8 cellular contexts compared by ENCODE assay signal in genomic region chr15:41881925-41882688, GRCh38. TPM values are rescaled to one million over a fixed set of nuclear protein-coding genes. Genes with fewer than 3 reads are reported as not detected.
DNase-seq lines count a peak whose midpoint lies in the region; ATAC-seq and TF ChIP-seq lines count a peak whose summit lies in the region.

No MANE protein-coding gene starts in this region.

- H3K9me3 ChIP-seq in upper lobe of left lung (no peaks in the 10 kb centered on the region), Caco-2 (no peaks in the 10 kb centered on the region), Karpas-422 (ENCODE audit: low read length) (no peaks in the 10 kb centered on the region)

- peak; percentile 46 to 53 for ATAC-seq in activated T-cell treated with anti-CD3 and anti-CD28 coated beads, Interleukin-2, amount 50 U/mL, for 4 hours
- peak; percentile 31 for ATAC-seq in esophagus mucosa
- ATAC-seq in upper lobe of left lung (ENCODE audit: low FRiP score in 2 of 2) = peak in 1 of 2 donors; percentile 30
- ATAC-seq in GM19035 (IDR thresholded peaks at IDR 0.05; ENCODE audit: unreplicated experiment) = no peak

- DNase-seq in activated T-cell treated with anti-CD3 and anti-CD28 coated beads, Interleukin-2, amount 50 U/mL, for 4 hours = no peak
- DNase-seq in activated T-cell treated with anti-CD3 and anti-CD28 coated beads, Interleukin-2, amount 50 U/mL, for 24 hours = no peak
- peak in 1 of 2 experiments; percentile 57 for DNase-seq in mesothelial cell of epicardium (ENCODE audit: low spot score in 2 of 2, unreplicated experiment in 2 of 2)
- peak in 1 of 2 donors; percentile 86 for DNase-seq in upper lobe of left lung
- DNase-seq in Caco-2 = no peak
- no peak for DNase-seq in Karpas-422

- CTCF ChIA-PET in Caco-2 (lab: Charles Lee) = interaction anchor here (0.7 kb wide), 1 partner anchor 43 kb away, joined by 7 read pairs; no protein-coding TSS in a partner anchor

- no peaks in the 10 kb centered on the region for H3K79me2 ChIP-seq in Karpas-422 (ENCODE audit: low read length)

- H3K36me3 ChIP-seq in upper lobe of left lung = no peaks in the 10 kb centered on the region
- no peaks in the 10 kb centered on the region for H3K36me3 ChIP-seq in Caco-2 (ENCODE audit: control insufficient read depth, insufficient read depth, low read length)
- no peaks in the 10 kb centered on the region for H3K36me3 ChIP-seq in Karpas-422 (ENCODE audit: insufficient read depth, low read length)

- H3K4me2 ChIP-seq in Karpas-422 (ENCODE audit: low read depth, low read length, poor library complexity, severe bottlenecking) = no peak overlapping the region

- H3K27ac ChIP-seq in upper lobe of left lung (no peak overlapping the region), Karpas-422 (ENCODE audit: low read length) (no peak overlapping the region)

- peaks cover 4% of the 10 kb centered on the region for H3K4me1 Mint-ChIP-seq in activated T-cell treated with anti-CD3 and anti-CD28 coated beads, Interleukin-2, amount 50 U/mL, for 4 hours (ENCODE audit: low read depth)
- peaks cover 10% of the 10 kb centered on the region for H3K4me1 Mint-ChIP-seq in activated T-cell treated with anti-CD3 and anti-CD28 coated beads, Interleukin-2, amount 50 U/mL, for 24 hours (ENCODE audit: low read depth)
- H3K4me1 Mint-ChIP-seq in mesothelial cell of epicardium (peaks cover 10% of the 10 kb centered on the region), Caco-2 (ENCODE audit: low read depth, unreplicated experiment) (no peaks in the 10 kb centered on the region)

- H3K27me3 ChIP-seq in upper lobe of left lung (peaks cover 0 to 10% (median 6%) of the 10 kb centered on the region in 4 donors), Caco-2 (replicated peaks; ENCODE audit: control insufficient read depth, insufficient read depth, low read length) (no peaks in the 10 kb centered on the region), Karpas-422 (ENCODE audit: low read length) (no peaks in the 10 kb centered on the region)

- H3K9me3 Mint-ChIP-seq in activated T-cell treated with anti-CD3 and anti-CD28 coated beads, Interleukin-2, amount 50 U/mL, for 4 hours = no peaks in the 10 kb centered on the region
- H3K9me3 Mint-ChIP-seq in activated T-cell treated with anti-CD3 and anti-CD28 coated beads, Interleukin-2, amount 50 U/mL, for 24 hours = no peaks in the 10 kb centered on the region
- H3K9me3 Mint-ChIP-seq in mesothelial cell of epicardium = no peaks in the 10 kb centered on the region
- no peaks in the 10 kb centered on the region for H3K9me3 Mint-ChIP-seq in Caco-2 (ENCODE audit: unreplicated experiment)

- BruUV-seq in Caco-2 (replicated peaks; lab: Mats Ljungman, UMichigan) = no TSS peak

- no peak overlapping the region for H3K9ac ChIP-seq in Karpas-422 (ENCODE audit: low read length)

- TF ChIP-seq EP300 in upper lobe of left lung (IDR thresholded peaks at IDR 0.05) = no peak

- H3K27me3 Mint-ChIP-seq in activated T-cell treated with anti-CD3 and anti-CD28 coated beads, Interleukin-2, amount 50 U/mL, for 4 hours (ENCODE audit: low read depth) = peaks cover 17% of the 10 kb centered on the region
- H3K27me3 Mint-ChIP-seq in activated T-cell treated with anti-CD3 and anti-CD28 coated beads, Interleukin-2, amount 50 U/mL, for 24 hours = peaks cover 16% of the 10 kb centered on the region
- peaks cover 24% of the 10 kb centered on the region for H3K27me3 Mint-ChIP-seq in mesothelial cell of epicardium (ENCODE audit: low read depth)
- H3K27me3 Mint-ChIP-seq in Caco-2 (ENCODE audit: insufficient read depth, unreplicated experiment) = no peaks in the 10 kb centered on the region

- H3K4me3 ChIP-seq in upper lobe of left lung = peak overlapping the region in 3 of 4 donors; percentile 26 to 45 (median 39)
- no peak overlapping the region for H3K4me3 ChIP-seq in Caco-2 (ENCODE audit: low read depth, low read length)
- H3K4me3 ChIP-seq in Karpas-422 (ENCODE audit: low read length) = no peak overlapping the region

- TF ChIP-seq CTCF in mesothelial cell of epicardium (IDR thresholded peaks at IDR 0.05; ENCODE audit: unreplicated experiment) = no peak
- peak in 1 of 6 experiments; percentile 20 for TF ChIP-seq CTCF in upper lobe of left lung (IDR thresholded peaks at IDR 0.05)
- no peak for TF ChIP-seq CTCF in Caco-2 (IDR thresholded peaks at IDR 0.05; ENCODE audit: insufficient read depth in 1 of 2, low read depth in 1 of 2, low read length in 1 of 2, severe bottlenecking in 1 of 2, unreplicated experiment in 1 of 2)

- H3K4me1 ChIP-seq in upper lobe of left lung (peaks cover 11 to 21% (median 13%) of the 10 kb centered on the region in 4 donors), Caco-2 (no peaks in the 10 kb centered on the region), Karpas-422 (ENCODE audit: low read length) (no peaks in the 10 kb centered on the region)

- WGBS in upper lobe of left lung, 2 donors = 24 to 60% methylated on average over 6 to 44 of the region's 81 CpGs

- no peak overlapping the region for H2AFZ ChIP-seq in Karpas-422 (ENCODE audit: low read length)

- POLR2A ChIA-PET in Caco-2 (lab: Charles Lee) = no interaction called here

- H3K36me3 Mint-ChIP-seq in activated T-cell treated with anti-CD3 and anti-CD28 coated beads, Interleukin-2, amount 50 U/mL, for 4 hours (ENCODE audit: insufficient read depth) = no peaks in the 10 kb centered on the region
- H3K36me3 Mint-ChIP-seq in activated T-cell treated with anti-CD3 and anti-CD28 coated beads, Interleukin-2, amount 50 U/mL, for 24 hours (ENCODE audit: low read depth) = no peaks in the 10 kb centered on the region
- H3K36me3 Mint-ChIP-seq in mesothelial cell of epicardium (no peaks in the 10 kb centered on the region), Caco-2 (ENCODE audit: insufficient read depth, unreplicated experiment) (no peaks in the 10 kb centered on the region)

- intact Hi-C loops in Caco-2 (cut with micrococcal nuclease; ENCODE audit: unreplicated experiment) = no loop called here

- no peaks in the 10 kb centered on the region for H4K20me1 ChIP-seq in Karpas-422 (ENCODE audit: insufficient read depth, low read depth, low read length)

- H3K9me2 ChIP-seq in Karpas-422 (replicated peaks; ENCODE audit: insufficient read depth, low read length) = no peaks in the 10 kb centered on the region

- no peak overlapping the region for H3K4me3 Mint-ChIP-seq in activated T-cell treated with anti-CD3 and anti-CD28 coated beads, Interleukin-2, amount 50 U/mL, for 4 hours
- no peak overlapping the region for H3K4me3 Mint-ChIP-seq in activated T-cell treated with anti-CD3 and anti-CD28 coated beads, Interleukin-2, amount 50 U/mL, for 24 hours
- H3K4me3 Mint-ChIP-seq in mesothelial cell of epicardium (peak overlapping the region; percentile 56), Caco-2 (ENCODE audit: unreplicated experiment) (no peak overlapping the region)

- no peak overlapping the region for H3K27ac Mint-ChIP-seq in activated T-cell treated with anti-CD3 and anti-CD28 coated beads, Interleukin-2, amount 50 U/mL, for 24 hours
- H3K27ac Mint-ChIP-seq in mesothelial cell of epicardium (no peak overlapping the region), Caco-2 (ENCODE audit: unreplicated experiment) (no peak overlapping the region)

- TF ChIP-seq POLR2A in upper lobe of left lung (IDR thresholded peaks at IDR 0.05) = no peak

RNA-seq across cellular contexts. Expression of gene SPTBN5, which starts 11.7 kb away (rescaled TPM):
- under 1 TPM; 0.16 to 0.69 (median 0.46) TPM for total RNA-seq in activated T-cell treated with anti-CD3 and anti-CD28 coated beads, Interleukin-2, amount 50 U/mL, for 4 hours
- total RNA-seq in esophagus mucosa (2.1 TPM), mesothelial cell of epicardium (2.1 to 2.7 TPM (median 2.3 TPM) in 3 replicates), upper lobe of left lung (1 to 10 TPM in 3 of 6 donors, under 1 TPM in 3; 0.20 to 9.4 (median 2.0) TPM), Caco-2 (2022) (2.3 and 2.5 TPM in 2 replicates)
- 0.11 and 0.22 TPM in 2 replicates for total RNA-seq in Karpas-422 (2014; rRNA removed; shearing (Covaris generic); ENCODE audit: low replicate concordance)

RNA-seq across cellular contexts. Expression of gene PLA2G4B, which starts 43.5 kb away (rescaled TPM):
- 1 to 10 TPM; 3.6 to 5.5 (median 4.9) TPM for total RNA-seq in activated T-cell treated with anti-CD3 and anti-CD28 coated beads, Interleukin-2, amount 50 U/mL, for 4 hours
- total RNA-seq in esophagus mucosa (23.6 TPM), mesothelial cell of epicardium (10.6 to 11.4 TPM (median 11.2 TPM) in 3 replicates), upper lobe of left lung (10 to 100 TPM in 4 of 6 donors, 1 to 10 TPM in 2; 4.7 to 71.2 (median 14.4) TPM), Caco-2 (2022) (5.8 and 6.0 TPM in 2 replicates)
- total RNA-seq in Karpas-422 (2014; rRNA removed; shearing (Covaris generic); ENCODE audit: low replicate concordance) = 2.2 and 6.1 TPM in 2 replicates

RNA-seq across cellular contexts. Expression of gene JMJD7, which starts 54.2 kb away (rescaled TPM):
- 10 to 100 TPM in 1 of 3 donors, 1 to 10 TPM in 2; 8.4 to 11.7 (median 8.8) TPM for total RNA-seq in activated T-cell treated with anti-CD3 and anti-CD28 coated beads, Interleukin-2, amount 50 U/mL, for 4 hours
- total RNA-seq in esophagus mucosa (35.4 TPM), mesothelial cell of epicardium (25.9 to 27.6 TPM (median 26.7 TPM) in 3 replicates), upper lobe of left lung (10 to 100 TPM; 14.4 to 41.5 (median 31.2) TPM), Caco-2 (2022) (10.9 and 12.2 TPM in 2 replicates)
- 2.8 and 9.2 TPM in 2 replicates for total RNA-seq in Karpas-422 (2014; rRNA removed; shearing (Covaris generic); ENCODE audit: low replicate concordance)

Comparison
In these comparisons a context has a peak if more than half of its experiments do, and no peak if none do; other contexts are left out.
1. H3K4me3 ChIP-seq: peak in upper lobe of left lung (3 of 4); none in Caco-2 (single experiment) and Karpas-422 (single experiment).